ENCODE assay signal across 8 cellular contexts in genomic region chr15:93087825-93088199, GRCh38.
DNase-seq lines count a peak whose midpoint lies in the region; FAIRE-seq and TF ChIP-seq lines count a peak whose summit lies in the region.

No MANE protein-coding gene starts in this region.

- peak; percentile 98 for TF ChIP-seq CTCF in VCaP (conservative IDR thresholded peaks at IDR 0.05)

- H3K27ac ChIP-seq in VCaP (no peak overlapping the region), caudate nucleus (ENCODE audit: low read depth, low read length) (no peak overlapping the region)

- peak; percentile 65 for DNase-seq in DMS53 (lab: John Stamatoyannopoulos, UW)
- DNase-seq in H54 (ENCODE audit: insufficient read length, low spot score): peak; percentile 61
- peak; percentile 74 for DNase-seq in NCI-H146 treated with DMSO at 0.1 percent for 48 hours (lab: John Stamatoyannopoulos, UW; ENCODE audit: unreplicated experiment)
- DNase-seq in caudate nucleus (lab: John Stamatoyannopoulos, UW): peak in 44 of 61 donors; percentile 22 to 85 (median 40)
- peak; percentile 74 for DNase-seq in islet precursor cell
- DNase-seq in stimulated activated CD4-positive, alpha-beta T cell treated with anti-CD3 and anti-CD28 coated beads, Interleukin-15, amount 100 ng/mL, for 1 hour (ENCODE audit: low read depth in 1 of 2, low spot score in 1 of 2): peak; percentile 18 to 34
- no peak for DNase-seq in amniotic stem cell (lab: John Stamatoyannopoulos, UW)

- no peak for TF ChIP-seq POLR2A in H54 (IDR thresholded peaks at IDR 0.05; ENCODE audit: low read depth, low read length)

- FAIRE-seq in H54 (lab: Jason Lieb, UNC): no peak
